ENCODE assay signal across 9 cellular contexts in the genomic region with DNA sequence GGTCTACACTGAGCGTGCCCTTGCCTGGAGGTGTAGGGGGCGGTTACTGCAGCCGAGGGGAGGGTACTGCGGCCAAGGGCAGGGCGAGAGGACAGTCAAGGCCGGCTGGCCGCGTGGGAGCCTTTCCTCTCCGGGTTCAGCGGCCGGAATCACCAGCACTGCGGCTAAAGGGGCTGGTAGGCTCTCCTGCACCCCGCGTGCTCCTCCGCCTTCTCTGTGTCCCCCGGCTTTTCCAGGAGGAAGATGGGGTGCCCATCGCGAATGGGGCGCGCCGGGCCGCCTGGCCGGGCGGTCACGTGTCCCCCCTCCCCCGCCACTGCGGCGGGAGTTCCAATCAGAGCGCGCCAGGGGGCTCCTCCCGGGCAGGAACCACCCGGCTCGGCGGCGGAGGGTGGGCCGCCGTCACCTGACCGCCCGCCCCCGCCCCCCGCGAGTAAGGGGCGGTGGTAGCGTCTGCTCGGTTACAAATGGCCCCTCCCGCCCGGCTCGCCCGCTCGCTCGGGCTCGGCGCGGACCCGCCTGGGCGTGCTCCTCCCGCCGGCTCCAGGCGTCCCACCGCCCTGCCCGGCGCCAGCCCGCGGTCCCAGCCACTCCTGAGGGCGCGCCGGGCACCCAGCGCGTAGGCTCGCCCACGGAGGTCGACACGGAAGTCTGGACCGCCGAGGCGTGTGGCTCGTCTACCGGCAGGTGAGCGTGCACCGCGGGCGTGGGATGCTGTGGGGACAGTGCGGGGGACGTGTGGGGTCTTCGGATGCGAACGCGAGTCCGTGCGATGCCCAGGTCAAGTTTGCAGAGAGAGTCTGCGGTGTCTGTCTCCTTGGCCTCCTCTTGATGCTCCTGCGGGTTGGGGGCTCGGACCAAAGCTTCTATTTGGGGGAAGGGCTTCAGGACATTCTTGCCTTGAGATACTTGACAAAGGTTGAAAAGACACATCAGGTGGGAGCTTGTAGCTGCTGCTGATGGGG.
DNase-seq lines count a peak whose midpoint lies in the region; ATAC-seq, FAIRE-seq and TF ChIP-seq lines count a peak whose summit lies in the region.
"Had no signal": no experiment of that assay in that cellular context is flagged by ENCODE, and none has a peak within 500 bp of the region (broad histone marks: within the 10 kb centered on the region; RNA-seq: fewer than 3 reads in every experiment).

No MANE protein-coding gene starts in this region.

- peaks cover 89% of the 10 kb centered on the region for H3K27me3 Mint-ChIP-seq in CD4-positive, alpha-beta T cell
- peaks cover 27% of the 10 kb centered on the region for H3K27me3 Mint-ChIP-seq in astrocyte (ENCODE audit: low read depth, unreplicated experiment)

- no CpG with 5 or more reads among the region's 93 CpGs for WGBS in iPS DF 6.9 (ENCODE audit: insufficient coverage, insufficient read length)

- ATAC-seq in CD4-positive, alpha-beta T cell (ENCODE audit: poor library complexity), result no peak
- peak; percentile 49 for ATAC-seq in GM19463 (IDR thresholded peaks at IDR 0.05; ENCODE audit: unreplicated experiment)

- peak overlapping the region; percentile 75 for H3K9ac ChIP-seq in astrocyte (ENCODE audit: low read length)

- intact Hi-C loops in CD4-positive, alpha-beta T cell (cut with DNase I, micrococcal nuclease), result no loop called here

- TF ChIP-seq CTCF in CD4-positive, alpha-beta T cell (IDR thresholded peaks at IDR 0.05), result no peak
- no peak for TF ChIP-seq CTCF in astrocyte (IDR thresholded peaks at IDR 0.05; ENCODE audit: insufficient read depth, low read depth, low read length)

- FAIRE-seq in astrocyte (lab: Jason Lieb, UNC), result no peak

- CTCF ChIA-PET in CD4-positive, alpha-beta T cell (lab: Charles Lee), result no interaction called here

- H4K20me1 ChIP-seq in astrocyte (ENCODE audit: insufficient read depth, low read length), result no peaks in the 10 kb centered on the region

- H3K4me3 Mint-ChIP-seq in CD4-positive, alpha-beta T cell, result peak overlapping the region; percentile 72
- H3K4me3 Mint-ChIP-seq in astrocyte (ENCODE audit: unreplicated experiment), result peak overlapping the region; percentile 93
- H3K4me3 Mint-ChIP-seq: T-helper 1 cell treated with Interleukin-12 subunit alpha and Interleukin-12 subunit beta and Interleukin-4 antibody, amounts not matched to agents 30 μg/mL and 1 μg/mL, for 36 hours had no signal

- H3K4me1 Mint-ChIP-seq in CD4-positive, alpha-beta T cell (ENCODE audit: low read depth), result peaks cover 41% of the 10 kb centered on the region
- peaks cover 30% of the 10 kb centered on the region for H3K4me1 Mint-ChIP-seq in astrocyte (ENCODE audit: low read depth, unreplicated experiment)

- peaks cover 94% of the 10 kb centered on the region for H3K27me3 ChIP-seq in CD4-positive, alpha-beta T cell (ENCODE audit: control insufficient read depth, insufficient read depth, low read length)
- H3K27me3 ChIP-seq in astrocyte (ENCODE audit: insufficient read depth, low read length) (peaks cover 50% of the 10 kb centered on the region), iPS DF 6.9 (ENCODE audit: control insufficient read depth, insufficient read depth, low read length) (peaks cover 39% of the 10 kb centered on the region)

- no peaks in the 10 kb centered on the region for H3K79me2 ChIP-seq in astrocyte (ENCODE audit: insufficient read depth, low read length)

- DNase-seq in CD4-positive, alpha-beta T cell, result no peak
- DNase-seq in NCI-H1105 treated with DMSO at 0.1 percent for 48 hours (lab: John Stamatoyannopoulos, UW) (peak; percentile 70), astrocyte (ENCODE audit: low read depth) (no peak), iPS DF 6.9 (ENCODE audit: low read depth, low spot score) (no peak), skeletal muscle cell (ENCODE audit: low read depth) (peak; percentile 62), OCI-M2 (lab: John Stamatoyannopoulos, UW; ENCODE audit: unreplicated experiment) (no peak)
- no peak for DNase-seq in stimulated activated CD4-positive, alpha-beta T cell treated with anti-CD3 and anti-CD28 coated beads, Interleukin-12 subunit alpha, Interleukin-12 subunit beta, amount 100 ng/mL, for 4 hours

- H3K36me3 ChIP-seq in astrocyte (ENCODE audit: insufficient read depth, low read length) (no peaks in the 10 kb centered on the region), iPS DF 6.9 (ENCODE audit: control insufficient read depth, insufficient read depth, low read length) (no peaks in the 10 kb centered on the region)

- H3K27ac ChIP-seq in CD4-positive, alpha-beta T cell (ENCODE audit: low read depth, low read length), result no peak overlapping the region
- H3K27ac ChIP-seq in astrocyte (ENCODE audit: low read depth, low read length) (peak overlapping the region; percentile 37), iPS DF 6.9 (ENCODE audit: low read length) (no peak overlapping the region)

- no peaks in the 10 kb centered on the region for H3K9me3 ChIP-seq in CD4-positive, alpha-beta T cell (ENCODE audit: control insufficient read depth, low read length)
- no peaks in the 10 kb centered on the region for H3K9me3 ChIP-seq in astrocyte (ENCODE audit: insufficient read depth, low read depth, low read length)
- no peaks in the 10 kb centered on the region for H3K9me3 ChIP-seq in iPS DF 6.9 (ENCODE audit: control insufficient read depth, insufficient read depth, low read length)

- H3K27ac Mint-ChIP-seq in CD4-positive, alpha-beta T cell, result no peak overlapping the region
- peak overlapping the region; percentile 67 for H3K27ac Mint-ChIP-seq in astrocyte (ENCODE audit: unreplicated experiment)
- H3K27ac Mint-ChIP-seq: T-helper 1 cell treated with Interleukin-12 subunit alpha and Interleukin-12 subunit beta and Interleukin-4 antibody, amounts not matched to agents 30 μg/mL and 1 μg/mL, for 36 hours had no signal

- POLR2A ChIA-PET in CD4-positive, alpha-beta T cell (lab: Charles Lee), result no interaction called here

- H3K4me1 ChIP-seq in astrocyte (ENCODE audit: insufficient read depth, low read length) (peaks cover 37% of the 10 kb centered on the region), iPS DF 6.9 (ENCODE audit: control insufficient read depth, insufficient read depth, low read length) (peaks cover 9% of the 10 kb centered on the region)

- no peaks in the 10 kb centered on the region for H3K36me3 Mint-ChIP-seq in CD4-positive, alpha-beta T cell (ENCODE audit: low read depth)
- H3K36me3 Mint-ChIP-seq in astrocyte (ENCODE audit: low read depth, unreplicated experiment), result no peaks in the 10 kb centered on the region

- H2AFZ ChIP-seq in astrocyte (ENCODE audit: low read depth, low read length), result peak overlapping the region; percentile 89

- peak overlapping the region; percentile 64 for H3K4me3 ChIP-seq in astrocyte (ENCODE audit: insufficient read depth, low read depth, low read length)
- H3K4me3 ChIP-seq in iPS DF 6.9 (ENCODE audit: low read length), result peak overlapping the region; percentile 64; the same call in 1 of the 2 replicates
- peak overlapping the region; percentile 80 for H3K4me3 ChIP-seq in skeletal muscle cell (ENCODE audit: low read depth, low read length)

- peak overlapping the region; percentile 89 for H3K4me2 ChIP-seq in astrocyte (ENCODE audit: low read length)

- H3K9me3 Mint-ChIP-seq in CD4-positive, alpha-beta T cell, result no peaks in the 10 kb centered on the region
- no peaks in the 10 kb centered on the region for H3K9me3 Mint-ChIP-seq in astrocyte (ENCODE audit: unreplicated experiment)
- H3K9me3 Mint-ChIP-seq: T-helper 1 cell treated with Interleukin-12 subunit alpha and Interleukin-12 subunit beta and Interleukin-4 antibody, amounts not matched to agents 30 μg/mL and 1 μg/mL, for 36 hours had no signal

Comparison
In these comparisons a context has a peak if more than half of its experiments do, and no peak if none do; other contexts are left out.
1. DNase-seq: peak in NCI-H1105 treated with DMSO at 0.1 percent for 48 hours (single experiment) and skeletal muscle cell (single experiment); none in CD4-positive, alpha-beta T cell (0 of 10), astrocyte (single experiment), iPS DF 6.9 (single experiment), OCI-M2 (single experiment) and stimulated activated CD4-positive, alpha-beta T cell treated with anti-CD3 and anti-CD28 coated beads, Interleukin-12 subunit alpha, Interleukin-12 subunit beta, amount 100 ng/mL, for 4 hours (single experiment).
2. Peak in every context shown above with its lines, with median percentiles within 50 percentile points of each other: H3K4me3 ChIP-seq.